In genomic region chr12:3727877-3728632, GRCh38 we compare ENCODE assay signal across 1 cellular context.
TF ChIP-seq lines count a peak whose summit lies in the region.

No MANE protein-coding gene starts in this region.

TF ChIP-seq in IMR-90, 13 proteins besides CTCF, POLR2A, EP300 and RAD21:
- TF ChIP-seq FOS (IDR thresholded peaks at IDR 0.05; ENCODE audit: low read depth, low read length) (no peak), ELK1 (IDR thresholded peaks at IDR 0.05; ENCODE audit: borderline replicate concordance, low read depth, low read length) (no peak), CHD1 (IDR thresholded peaks at IDR 0.05; ENCODE audit: low read depth, low read length) (no peak), CEBPB (IDR thresholded peaks at IDR 0.05; ENCODE audit: low read depth, low read length) (no peak), NFE2L2 (IDR thresholded peaks at IDR 0.05; ENCODE audit: low read depth, low read length) (no peak), RFX5 (IDR thresholded peaks at IDR 0.05; ENCODE audit: low read depth, low read length) (no peak), RCOR1 (IDR thresholded peaks at IDR 0.05; ENCODE audit: insufficient replicate concordance, low read length) (no peak), USF2 (IDR thresholded peaks at IDR 0.05; ENCODE audit: low read depth, low read length) (no peak), MXI1 (IDR thresholded peaks at IDR 0.05; ENCODE audit: borderline replicate concordance, low read depth, low read length) (no peak), BHLHE40 (IDR thresholded peaks at IDR 0.05; ENCODE audit: low read depth, low read length) (no peak), MAFK (IDR thresholded peaks at IDR 0.05; ENCODE audit: low read depth, low read length) (no peak), SMC3 (IDR thresholded peaks at IDR 0.05; ENCODE audit: low read depth, low read length) (no peak), MAZ (IDR thresholded peaks at IDR 0.05; ENCODE audit: borderline replicate concordance, low read depth, low read length) (no peak)
